20 cellular contexts compared by ENCODE assay signal in the genomic region with DNA sequence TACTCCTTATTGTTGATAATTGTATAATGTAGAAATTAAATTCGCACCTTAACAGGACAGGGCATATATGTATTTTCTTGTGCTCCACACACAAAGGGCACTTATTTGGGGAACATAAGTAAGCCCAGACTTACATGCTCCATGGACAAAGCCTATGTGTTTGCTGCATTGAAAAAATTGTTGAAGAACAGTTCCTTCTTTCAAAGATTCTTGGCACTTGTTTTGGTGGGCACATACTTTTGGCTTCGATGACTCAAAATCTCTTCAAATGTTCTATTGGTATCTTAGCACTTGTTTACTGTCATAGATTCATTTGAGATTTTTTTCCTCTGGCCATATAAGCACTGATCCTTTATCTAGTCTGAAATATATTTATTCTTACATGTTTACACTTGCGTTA. TPM values are rescaled to one million over a fixed set of nuclear protein-coding genes. Genes with fewer than 3 reads are reported as not detected.
DNase-seq lines count a peak whose midpoint lies in the region; ATAC-seq and TF ChIP-seq lines count a peak whose summit lies in the region.
"Had no signal": no experiment of that assay in that cellular context is flagged by ENCODE, and none has a peak within 500 bp of the region (broad histone marks: within the 10 kb centered on the region; RNA-seq: fewer than 3 reads in every experiment).

No MANE protein-coding gene starts in this region.

- H3K9me3 ChIP-seq in GM23248 (ENCODE audit: low read depth) (no peaks in the 10 kb centered on the region), OCI-LY1 (ENCODE audit: low read length) (no peaks in the 10 kb centered on the region), stomach (no peaks in the 10 kb centered on the region)

- H3K36me3 ChIP-seq in GM23248 (ENCODE audit: low read depth) (no peaks in the 10 kb centered on the region), OCI-LY1 (ENCODE audit: insufficient read depth, low read length) (peaks cover 5% of the 10 kb centered on the region; the same call in 1 of the 2 replicates), stomach (no peaks in the 10 kb centered on the region)
- H3K36me3 ChIP-seq: HAP-1 had no signal

- intact Hi-C loops in stomach (cut with DNase I; ENCODE audit: low total_unique reads): loop anchor here (5.0 kb wide), 1 partner anchor 222 kb away; the partner anchor contains the start of genes DMAC2L and L2HGDH
- intact Hi-C loops in activated CD4-positive, alpha-beta T cell treated with anti-CD3 and anti-CD28 coated beads for 36 hours (cut with DNase I, micrococcal nuclease): loop anchor here (2.0 to 5.0 kb wide), 6 partner anchors 133 to 899 kb away; partner anchors contain the start of genes CDKL1 (in 1 of the 2), DNAAF2 (in 1 of the 2), NEMF (in 1 of the 2) and SAV1 (in 1 of the 2)

- H3K4me3 ChIP-seq in GM23248: no peak overlapping the region
- peak overlapping the region; percentile 78 for H3K4me3 ChIP-seq in OCI-LY1 (ENCODE audit: low read depth, low read length, poor library complexity, severe bottlenecking)
- peak overlapping the region in 3 of 4 donors; percentile 78 to 85 (median 84) for H3K4me3 ChIP-seq in stomach
- H3K4me3 ChIP-seq: HAP-1 had no signal

- H3K9ac ChIP-seq in GM23248: no peak overlapping the region
- no peak overlapping the region for H3K9ac ChIP-seq in OCI-LY1 (ENCODE audit: low read length)

- DNase-seq in GM23248 (peak; percentile 39), foreskin melanocyte (peak; percentile 99), stomach (no peak), NCI-H82 treated with DMSO at 0.1 percent for 48 hours (lab: John Stamatoyannopoulos, UW; ENCODE audit: unreplicated experiment) (no peak)
- DNase-seq in activated CD4-positive, alpha-beta T cell treated with anti-CD3 and anti-CD28 coated beads for 36 hours: no peak
- DNase-seq: activated CD4-positive, alpha-beta T cell treated with anti-CD3 and anti-CD28 coated beads, Interleukin-2, amount 50 U/mL, for 4 hours; activated effector memory CD4-positive, alpha-beta T cell treated with anti-CD3 and anti-CD28 coated beads, Interleukin-2, amount 50 U/mL, for 16 hours; brain microvascular endothelial cell; effector CD8-positive, alpha-beta T cell; GDM1; kidney; NCI-H1092; NCI-H446 treated with DMSO at 0.1 percent for 48 hours; retina; stimulated activated CD4-positive, alpha-beta T cell treated with anti-CD3 and anti-CD28 coated beads, Interleukin-4, amount 100 ng/mL, for 4 hours; T1000 had no signal

- no peak overlapping the region for H3K4me3 Mint-ChIP-seq in activated CD4-positive, alpha-beta T cell treated with anti-CD3 and anti-CD28 coated beads for 36 hours

- H3K79me2 ChIP-seq in GM23248 (ENCODE audit: insufficient read depth): peaks cover 35% of the 10 kb centered on the region
- peaks cover 33% of the 10 kb centered on the region for H3K79me2 ChIP-seq in OCI-LY1 (ENCODE audit: insufficient read depth, low read length)

- no peak overlapping the region for H3K27ac ChIP-seq in GM23248
- H3K27ac ChIP-seq in OCI-LY1 (ENCODE audit: low read depth, low read length, poor library complexity, severe bottlenecking): peak overlapping the region; percentile 61
- H3K27ac ChIP-seq in stomach: peak overlapping the region in 4 of 5 donors; percentile 95 to 99 (median 98)
- H3K27ac ChIP-seq: brain microvascular endothelial cell had no signal

- H4K20me1 ChIP-seq in GM23248 (ENCODE audit: insufficient read depth) (no peaks in the 10 kb centered on the region), OCI-LY1 (ENCODE audit: insufficient read depth, low read length) (no peaks in the 10 kb centered on the region)

- TF ChIP-seq EP300 in stomach (IDR thresholded peaks at IDR 0.05): no peak

- H3K36me3 Mint-ChIP-seq in activated CD4-positive, alpha-beta T cell treated with anti-CD3 and anti-CD28 coated beads for 36 hours (ENCODE audit: low read depth): peaks cover 10% of the 10 kb centered on the region

- H3K27me3 Mint-ChIP-seq in activated CD4-positive, alpha-beta T cell treated with anti-CD3 and anti-CD28 coated beads for 36 hours: no peaks in the 10 kb centered on the region
- H3K27me3 Mint-ChIP-seq: stimulated activated naive B cell treated with anti-CD40 and anti-IgM and Interleukin-4, amounts not matched to agents 10 μg/mL and 1 μg/mL and 100 μg/mL, for 72 hours had no signal

- H3F3A ChIP-seq in GM23248 (ENCODE audit: insufficient read depth) (peaks cover 29% of the 10 kb centered on the region), OCI-LY1 (ENCODE audit: insufficient read depth, low read length) (no peaks in the 10 kb centered on the region)

- in situ Hi-C loops in GM23248 (cut with MboI): loop anchor here (10.0 to 25.0 kb wide), 2 partner anchors 209 to 672 kb away; partner anchors contain the start of gene NEMF

- H3K9me2 ChIP-seq in GM23248 (ENCODE audit: insufficient read depth) (no peaks in the 10 kb centered on the region), OCI-LY1 (ENCODE audit: low read depth, low read length) (no peaks in the 10 kb centered on the region)

- TF ChIP-seq POLR2A in stomach (IDR thresholded peaks at IDR 0.05): no peak

- POLR2A ChIA-PET in activated CD4-positive, alpha-beta T cell treated with anti-CD3 and anti-CD28 coated beads for 36 hours (lab: Charles Lee): interaction anchor here (0.8 kb wide), 1 partner anchor 562 kb away, joined by 3 read pairs; no protein-coding TSS in a partner anchor

- CTCF ChIA-PET in activated CD4-positive, alpha-beta T cell treated with anti-CD3 and anti-CD28 coated beads for 36 hours (lab: Charles Lee): interaction anchor here (2.4 kb wide), 1 partner anchor 212 kb away, joined by 14 read pairs; no protein-coding TSS in a partner anchor

- peaks cover 4% of the 10 kb centered on the region for H3K9me3 Mint-ChIP-seq in activated CD4-positive, alpha-beta T cell treated with anti-CD3 and anti-CD28 coated beads for 36 hours (ENCODE audit: low read depth)

- no peak overlapping the region for H3K27ac Mint-ChIP-seq in activated CD4-positive, alpha-beta T cell treated with anti-CD3 and anti-CD28 coated beads for 36 hours

- 75 to 83% methylated on average over 3 of the region's 3 CpGs for WGBS in GM23248 (ENCODE audit: low coverage in 1 of 2, low lambda C conversion rate in 2 of 2, missing lambda C conversion rate in 2 of 2), 2 experiments
- WGBS in stomach, 5 donors: 31 to 59% (median 51%) methylated on average over 3 of the region's 3 CpGs

- TF ChIP-seq CTCF in OCI-LY1 (IDR thresholded peaks at IDR 0.05; ENCODE audit: low read length): no peak
- TF ChIP-seq CTCF in stomach (IDR thresholded peaks at IDR 0.05): no peak

- H3K4me2 ChIP-seq in GM23248 (ENCODE audit: unreplicated experiment): no peak overlapping the region
- peak overlapping the region; percentile 99 for H3K4me2 ChIP-seq in OCI-LY1 (ENCODE audit: low read length)

- H3K4me1 ChIP-seq in GM23248 (ENCODE audit: insufficient read depth): peaks cover 14% of the 10 kb centered on the region
- peaks cover 44% of the 10 kb centered on the region for H3K4me1 ChIP-seq in OCI-LY1 (ENCODE audit: insufficient read depth, low read length, severe bottlenecking)
- peaks cover 15 to 39% (median 30%) of the 10 kb centered on the region in 4 donors for H3K4me1 ChIP-seq in stomach

- H2AFZ ChIP-seq in GM23248 (no peak overlapping the region), OCI-LY1 (ENCODE audit: low read length) (no peak overlapping the region)

- peaks cover 37% of the 10 kb centered on the region for H3K4me1 Mint-ChIP-seq in activated CD4-positive, alpha-beta T cell treated with anti-CD3 and anti-CD28 coated beads for 36 hours

- H3K27me3 ChIP-seq in GM23248 (replicated peaks; ENCODE audit: insufficient read depth) (no peaks in the 10 kb centered on the region), OCI-LY1 (ENCODE audit: insufficient read depth, low read length) (no peaks in the 10 kb centered on the region), stomach (no peaks in the 10 kb centered on the region)
- H3K27me3 ChIP-seq: brain microvascular endothelial cell had no signal

- no peak for ATAC-seq in GM21529 (IDR thresholded peaks at IDR 0.05; ENCODE audit: unreplicated experiment)
- ATAC-seq in activated CD4-positive, alpha-beta T cell treated with anti-CD3 and anti-CD28 coated beads for 36 hours: no peak

RNA-seq across cellular contexts. Expression of gene MAP4K5, which starts 1.4 kb away (rescaled TPM):
- total RNA-seq in GM23248 (2014; rRNA removed; shearing (Covaris generic)): 166 and 194 TPM in 2 replicates
- polyA plus RNA-seq in GM23248 (2016; fragmentation: Nextera tagmentation; extraction: Ambion mirVana) (98.0 and 101 TPM in 2 replicates), stomach (10 to 100 TPM; 12.3 to 20.3 (median 12.8) TPM)
- 100 to 1,000 TPM in 4 of 5 donors, 1 to 10 TPM in 1; 6.4 to 297 (median 179) TPM for total RNA-seq in stomach
- 10 to 100 TPM; 19.1 to 31.2 TPM for total RNA-seq in activated CD4-positive, alpha-beta T cell treated with anti-CD3 and anti-CD28 coated beads for 36 hours

RNA-seq across cellular contexts. Expression of gene ATL1, which starts 26.1 kb away (rescaled TPM):
- total RNA-seq in GM23248 (2014; rRNA removed; shearing (Covaris generic)): 10.5 and 10.8 TPM in 2 replicates
- polyA plus RNA-seq in GM23248 (2016; fragmentation: Nextera tagmentation; extraction: Ambion mirVana) (10.7 and 11.4 TPM in 2 replicates), stomach (1 to 10 TPM; 2.6 to 4.0 (median 3.5) TPM)
- total RNA-seq in stomach: 10 to 100 TPM in 1 of 5 donors, 1 to 10 TPM in 2, under 1 TPM in 2; 0.58 to 10.1 (median 1.8) TPM
- total RNA-seq in activated CD4-positive, alpha-beta T cell treated with anti-CD3 and anti-CD28 coated beads for 36 hours: under 1 TPM; 0.82 to 0.91 TPM

Comparison
In these comparisons a context has a peak if more than half of its experiments do, and no peak if none do; other contexts are left out.
1. DNase-seq: peak in GM23248 (single experiment) and foreskin melanocyte (single experiment); none in stomach (single experiment), NCI-H82 treated with DMSO at 0.1 percent for 48 hours (single experiment) and activated CD4-positive, alpha-beta T cell treated with anti-CD3 and anti-CD28 coated beads for 36 hours (single experiment).